Comparison of ENCODE assay signal across 8 cellular contexts in the genomic region with DNA sequence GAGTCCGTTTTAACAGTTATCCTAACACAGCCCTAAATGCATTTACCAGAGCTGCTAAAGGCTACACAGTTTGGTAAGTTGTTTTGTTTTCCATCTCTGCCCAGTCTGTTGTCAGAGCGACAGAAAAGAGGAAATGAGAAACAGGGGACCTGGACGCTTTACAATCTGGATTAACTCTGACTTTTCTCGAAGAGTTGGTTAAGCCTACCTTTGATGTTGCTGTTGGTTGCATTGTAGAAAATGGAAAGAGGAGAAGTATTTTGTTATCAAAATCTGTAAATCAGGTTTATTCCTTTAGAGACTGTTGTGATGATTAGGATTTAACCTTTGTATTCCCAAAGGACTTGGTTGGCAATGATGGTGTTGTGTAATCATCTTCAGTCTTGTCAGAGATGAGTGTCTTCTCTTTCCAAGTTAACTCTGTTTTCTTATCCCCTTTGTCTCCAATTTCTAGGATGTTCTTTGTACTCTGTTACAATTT. TPM values are rescaled to one million over a fixed set of nuclear protein-coding genes. Genes with fewer than 3 reads are reported as not detected.
DNase-seq lines count a peak whose midpoint lies in the region; ATAC-seq, FAIRE-seq and TF ChIP-seq lines count a peak whose summit lies in the region.

No MANE protein-coding gene starts in this region.

- H3K36me3 Mint-ChIP-seq in effector memory CD8-positive, alpha-beta T cell (ENCODE audit: insufficient read depth): no peaks in the 10 kb centered on the region
- H3K36me3 Mint-ChIP-seq in naive B cell: no peaks in the 10 kb centered on the region

- H3K4me1 ChIP-seq in RWPE2 (ENCODE audit: insufficient read depth, poor library complexity, severe bottlenecking): peaks cover 12% of the 10 kb centered on the region

- peak overlapping the region; percentile 83 for H3K4me3 ChIP-seq in AG10803 (ENCODE audit: low read length)
- peak overlapping the region; percentile 80 for H3K4me3 ChIP-seq in RWPE2 (ENCODE audit: severe bottlenecking)

- H3K27me3 ChIP-seq in RWPE2 (ENCODE audit: insufficient read depth, poor library complexity, severe bottlenecking): no peaks in the 10 kb centered on the region

- no peaks in the 10 kb centered on the region for H3K36me3 ChIP-seq in RWPE2 (ENCODE audit: low read depth)

- H3K9me3 Mint-ChIP-seq in effector memory CD8-positive, alpha-beta T cell: no peaks in the 10 kb centered on the region
- H3K9me3 Mint-ChIP-seq in naive B cell: no peaks in the 10 kb centered on the region

- peak; percentile 75 for DNase-seq in AG10803 (ENCODE audit: low read depth)
- DNase-seq in GM18507 (ENCODE audit: extremely low spot score, insufficient read length, low read depth): peak; percentile 7
- DNase-seq in RWPE2 (ENCODE audit: low spot score): no peak
- DNase-seq in effector memory CD8-positive, alpha-beta T cell: no peak
- peak; percentile 71 for DNase-seq in naive B cell
- no peak for DNase-seq in HPDE6-E6E7 (ENCODE audit: extremely low spot score)
- DNase-seq in cortex of kidney (lab: John Stamatoyannopoulos, UW): no peak

- peak overlapping the region; percentile 88 to 89 for H3K4me3 Mint-ChIP-seq in effector memory CD8-positive, alpha-beta T cell
- peak overlapping the region; percentile 91 to 97 (median 96) for H3K4me3 Mint-ChIP-seq in naive B cell

- peaks cover 9 to 27% of the 10 kb centered on the region in 2 donors for H3K4me1 Mint-ChIP-seq in effector memory CD8-positive, alpha-beta T cell (ENCODE audit: low read depth in 2 of 2)
- peaks cover 24 to 25% (median 24%) of the 10 kb centered on the region in 3 donors for H3K4me1 Mint-ChIP-seq in naive B cell

- H3K27ac Mint-ChIP-seq in effector memory CD8-positive, alpha-beta T cell: peak overlapping the region; percentile 89 to 97
- H3K27ac Mint-ChIP-seq in naive B cell: peak overlapping the region; percentile 98 to 100 (median 99)

- peak; percentile 27 for ATAC-seq in HG03108 (IDR thresholded peaks at IDR 0.05; ENCODE audit: unreplicated experiment)
- no peak for ATAC-seq in RWPE2 (ENCODE audit: low read depth)
- ATAC-seq in effector memory CD8-positive, alpha-beta T cell (replicated peaks): no peak
- ATAC-seq in naive B cell (ENCODE audit: low read depth in 2 of 2): peak; percentile 56 to 57

- peaks cover 0 to 7% of the 10 kb centered on the region in 2 donors for H3K27me3 Mint-ChIP-seq in effector memory CD8-positive, alpha-beta T cell
- H3K27me3 Mint-ChIP-seq in naive B cell: peaks cover 4 to 11% (median 9%) of the 10 kb centered on the region in 3 donors

- peak overlapping the region; percentile 61 for H3K27ac ChIP-seq in RWPE2 (ENCODE audit: poor library complexity, severe bottlenecking)

- FAIRE-seq in GM18507 (lab: Jason Lieb, UNC): no peak

- no peaks in the 10 kb centered on the region for H3K9me3 ChIP-seq in RWPE2 (ENCODE audit: severe bottlenecking)

- TF ChIP-seq CTCF in AG10803 (conservative IDR thresholded peaks at IDR 0.05; ENCODE audit: low read length): no peak
- TF ChIP-seq CTCF in RWPE2 (IDR thresholded peaks at IDR 0.05; ENCODE audit: poor library complexity, severe bottlenecking): no peak

RNA-seq across cellular contexts. Expression of gene ANGPTL5, which starts 0.5 kb away (rescaled TPM):
- under 1 TPM in 1 of 6 donors, not detected in 5; 0.12 TPM for polyA plus RNA-seq in naive B cell (ENCODE audit: low read depth in 6 of 6)

RNA-seq across cellular contexts. Expression of gene CEP126, which starts 1.0 kb away (rescaled TPM):
- 1 to 10 TPM in 2 of 6 donors, under 1 TPM in 4; 0.09 to 1.3 (median 0.66) TPM for polyA plus RNA-seq in naive B cell (ENCODE audit: low read depth in 6 of 6)

Comparison
In these comparisons a context has a peak if more than half of its experiments do, and no peak if none do; other contexts are left out.
1. DNase-seq: peak in AG10803 (single experiment), GM18507 (single experiment) and naive B cell (single experiment); none in RWPE2 (single experiment), effector memory CD8-positive, alpha-beta T cell (0 of 3), HPDE6-E6E7 (single experiment) and cortex of kidney (single experiment).
2. ATAC-seq: peak in HG03108 (single experiment) and naive B cell (2 of 2); none in RWPE2 (single experiment) and effector memory CD8-positive, alpha-beta T cell (single experiment).